Comparison of ENCODE assay signal across 1 cellular context in the genomic region with DNA sequence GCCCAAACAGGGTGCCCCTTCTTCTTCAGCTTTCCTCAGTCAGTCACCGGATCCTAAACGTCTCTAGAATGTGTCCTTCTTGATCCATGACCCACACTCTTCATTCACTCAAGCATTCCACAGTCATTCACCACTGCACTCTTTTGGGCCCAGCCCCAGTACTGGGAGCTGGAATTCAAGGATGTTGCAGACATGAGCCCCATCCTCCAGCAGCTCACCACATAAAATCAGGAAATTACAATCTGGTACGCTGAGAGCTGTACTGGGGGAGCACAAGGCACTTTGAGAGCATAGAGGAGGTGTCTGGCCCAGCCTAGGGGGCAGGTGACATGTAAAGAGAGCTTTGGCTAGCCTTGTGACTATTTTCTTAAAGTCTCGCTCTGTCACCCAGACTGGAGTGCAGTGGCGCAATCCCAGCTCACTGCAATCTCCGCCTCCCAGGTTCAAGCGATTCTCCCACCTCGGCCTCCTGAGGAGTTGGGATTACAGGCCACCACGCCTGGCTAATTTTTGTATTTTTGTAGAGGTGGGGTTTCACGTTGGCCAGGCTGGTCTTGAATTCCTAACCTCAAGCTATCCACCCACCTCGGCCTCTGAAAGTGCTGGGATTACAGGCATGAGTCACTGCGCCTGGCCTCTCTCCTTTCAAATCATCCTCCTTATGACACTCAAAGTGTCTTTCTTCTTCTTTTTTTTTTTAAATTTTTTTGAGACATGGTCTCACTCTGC.
TF ChIP-seq lines count a peak whose summit lies in the region.

No MANE protein-coding gene starts in this region.

TF ChIP-seq in H1, 55 proteins besides CTCF, POLR2A, EP300 and RAD21:
- TF ChIP-seq, protein P1, sequence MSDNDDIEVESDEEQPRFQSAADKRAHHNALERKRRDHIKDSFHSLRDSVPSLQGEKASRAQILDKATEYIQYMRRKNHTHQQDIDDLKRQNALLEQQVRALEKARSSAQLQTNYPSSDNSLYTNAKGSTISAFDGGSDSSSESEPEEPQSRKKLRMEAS (IDR thresholded peaks at IDR 0.05): no peak
- TF ChIP-seq NRF1 (IDR thresholded peaks at IDR 0.05; ENCODE audit: low read depth, low read length): no peak
- TF ChIP-seq KDM1A (IDR thresholded peaks at IDR 0.05; ENCODE audit: borderline replicate concordance, low read length): no peak
- no peak for TF ChIP-seq CEBPB (IDR thresholded peaks at IDR 0.05; ENCODE audit: low read depth, low read length)
- no peak for TF ChIP-seq E2F6 (IDR thresholded peaks at IDR 0.05)
